18 cellular contexts compared by ENCODE assay signal in genomic region chr19:23313196-23313595, GRCh38.
DNase-seq lines count a peak whose midpoint lies in the region; ATAC-seq and TF ChIP-seq lines count a peak whose summit lies in the region.
"Had no signal": no experiment of that assay in that cellular context is flagged by ENCODE, and none has a peak within 500 bp of the region (broad histone marks: within the 10 kb centered on the region; RNA-seq: fewer than 3 reads in every experiment).

No MANE protein-coding gene starts in this region.

- H3K4me1 Mint-ChIP-seq in activated T-helper 1 cell treated with anti-CD3 and anti-CD28 coated beads, Interleukin-12 subunit alpha, Interleukin-12 subunit beta, Interleukin-2, Interleukin-4 antibody, amounts not matched to agents 30 ng/mL and 10 ng/mL and 1 ng/mL, durations not matched to agents 14 hours and 24 hours and 36 hours (ENCODE audit: low read depth): no peaks in the 10 kb centered on the region
- H3K4me1 Mint-ChIP-seq: B cell had no signal

- no peak overlapping the region for H2AK9ac ChIP-seq in IMR-90 (replicated peaks; ENCODE audit: low read depth, low read length, poor library complexity)

- H3K56ac ChIP-seq in IMR-90 (ENCODE audit: extremely low read depth, insufficient read depth, low read length): no peak overlapping the region

- DNase-seq in IMR-90 (no peak), RWPE2 (ENCODE audit: low spot score) (no peak), trophoblast cell (peak; percentile 80 to 83), NCI-H1048 (lab: John Stamatoyannopoulos, UW) (no peak)
- no peak for DNase-seq in activated T-helper 1 cell treated with anti-CD3 and anti-CD28 coated beads, Interleukin-12 subunit alpha, Interleukin-12 subunit beta, Interleukin-2, Interleukin-4 antibody, amounts not matched to agents 30 ng/mL and 10 ng/mL and 1 ng/mL, durations not matched to agents 14 hours and 24 hours and 36 hours (ENCODE audit: low spot score)
- DNase-seq: AML-193; Caco-2; Calu3; CD4-positive, alpha-beta T cell; CD8-positive, alpha-beta T cell; DMS79 treated with DMSO at 0.1 percent for 48 hours; GF-D8 had no signal

- no peak overlapping the region for H2BK15ac ChIP-seq in IMR-90 (ENCODE audit: low read depth, low read length)

- H3K4me3 Mint-ChIP-seq in activated T-helper 1 cell treated with anti-CD3 and anti-CD28 coated beads, Interleukin-12 subunit alpha, Interleukin-12 subunit beta, Interleukin-2, Interleukin-4 antibody, amounts not matched to agents 30 ng/mL and 10 ng/mL and 1 ng/mL, durations not matched to agents 14 hours and 24 hours and 36 hours: no peak overlapping the region
- H3K4me3 Mint-ChIP-seq: B cell; CD4-positive, alpha-beta T cell; CD8-positive, alpha-beta T cell had no signal

- H4K8ac ChIP-seq in IMR-90 (ENCODE audit: low read depth in 2 of 2, low read length in 2 of 2) (no peak overlapping the region), trophoblast cell (ENCODE audit: low read depth, low read length) (no peak overlapping the region)

- H4K20me1 ChIP-seq in IMR-90 (ENCODE audit: insufficient read depth, low read length): no peaks in the 10 kb centered on the region
- H4K20me1 ChIP-seq: BLaER1 treated with 17β-estradiol and CSF1 and Interleukin-3, amounts not matched to agents 10 nM and 100 nM had no signal

- intact Hi-C loops in IMR-90 (cut with micrococcal nuclease): no loop called here
- intact Hi-C loops in activated T-helper 1 cell treated with anti-CD3 and anti-CD28 coated beads, Interleukin-12 subunit alpha, Interleukin-12 subunit beta, Interleukin-2, Interleukin-4 antibody, amounts not matched to agents 30 ng/mL and 10 ng/mL and 1 ng/mL, durations not matched to agents 14 hours and 24 hours and 36 hours (cut with micrococcal nuclease): no loop called here

- H3K27ac Mint-ChIP-seq in activated T-helper 1 cell treated with anti-CD3 and anti-CD28 coated beads, Interleukin-12 subunit alpha, Interleukin-12 subunit beta, Interleukin-2, Interleukin-4 antibody, amounts not matched to agents 30 ng/mL and 10 ng/mL and 1 ng/mL, durations not matched to agents 14 hours and 24 hours and 36 hours: no peak overlapping the region
- H3K27ac Mint-ChIP-seq: B cell; CD4-positive, alpha-beta T cell; CD8-positive, alpha-beta T cell had no signal

- H3K9me3 ChIP-seq in IMR-90 (ENCODE audit: control insufficient read depth, insufficient read depth, low read length) (peaks cover 8% of the 10 kb centered on the region; the same call in 1 of the 2 replicates), RWPE2 (ENCODE audit: severe bottlenecking) (peaks cover 2% of the 10 kb centered on the region), trophoblast cell (ENCODE audit: insufficient read depth, low read depth, low read length) (peaks cover 24% of the 10 kb centered on the region)
- H3K9me3 ChIP-seq: Caco-2 had no signal

- no CpG with 5 or more reads among the region's 2 CpGs for WGBS in IMR-90 (ENCODE audit: extremely low coverage in 2 of 2, insufficient read length in 1 of 2), 2 experiments
- WGBS in trophoblast cell (ENCODE audit: extremely low coverage, insufficient coverage, insufficient read length): no CpG with 5 or more reads among the region's 2 CpGs

- H3K9ac ChIP-seq in IMR-90 (ENCODE audit: low read depth, low read length) (no peak overlapping the region), trophoblast cell (ENCODE audit: low read length) (no peak overlapping the region)
- H3K9ac ChIP-seq: BLaER1 treated with 17β-estradiol and CSF1 and Interleukin-3, amounts not matched to agents 10 nM and 100 nM had no signal

- no peak for TF ChIP-seq RAD21 in IMR-90 (IDR thresholded peaks at IDR 0.05; ENCODE audit: low read length)

- H3K27me3 ChIP-seq in IMR-90 (ENCODE audit: control insufficient read depth, insufficient read depth, low read length) (no peaks in the 10 kb centered on the region), RWPE2 (ENCODE audit: insufficient read depth, poor library complexity, severe bottlenecking) (no peaks in the 10 kb centered on the region), trophoblast cell (ENCODE audit: insufficient read depth, low read length) (no peaks in the 10 kb centered on the region)
- H3K27me3 ChIP-seq: BLaER1 treated with 17β-estradiol and CSF1 and Interleukin-3, amounts not matched to agents 10 nM and 100 nM had no signal

- no peaks in the 10 kb centered on the region for H3K79me2 ChIP-seq in trophoblast cell (ENCODE audit: control insufficient read depth, insufficient read depth, low read length, poor library complexity)

- H3K4me3 ChIP-seq in IMR-90 (ENCODE audit: insufficient read depth, low read depth, low read length) (no peak overlapping the region), RWPE2 (ENCODE audit: severe bottlenecking) (no peak overlapping the region), trophoblast cell (ENCODE audit: low read depth, low read length) (no peak overlapping the region)
- H3K4me3 ChIP-seq: A549; BLaER1 treated with 17β-estradiol and CSF1 and Interleukin-3, amounts not matched to agents 10 nM and 100 nM had no signal

- H2BK5ac ChIP-seq in IMR-90 (ENCODE audit: low read depth, low read length, poor library complexity, severe bottlenecking) (no peak overlapping the region), trophoblast cell (ENCODE audit: low read depth, low read length, poor library complexity) (no peak overlapping the region)

- H4K91ac ChIP-seq in IMR-90 (ENCODE audit: insufficient read depth, low read depth, low read length) (no peak overlapping the region), trophoblast cell (ENCODE audit: low read depth, low read length) (no peak overlapping the region)

- peak overlapping the region; percentile 24 for H2AFZ ChIP-seq in IMR-90 (replicated peaks; ENCODE audit: low read length, poor library complexity)
- H2AFZ ChIP-seq in trophoblast cell (ENCODE audit: insufficient read depth, low read length, poor library complexity): no peak overlapping the region

- H3K27me3 Mint-ChIP-seq in activated T-helper 1 cell treated with anti-CD3 and anti-CD28 coated beads, Interleukin-12 subunit alpha, Interleukin-12 subunit beta, Interleukin-2, Interleukin-4 antibody, amounts not matched to agents 30 ng/mL and 10 ng/mL and 1 ng/mL, durations not matched to agents 14 hours and 24 hours and 36 hours (ENCODE audit: insufficient read depth): no peaks in the 10 kb centered on the region
- H3K27me3 Mint-ChIP-seq: B cell; CD4-positive, alpha-beta T cell had no signal

- POLR2A ChIA-PET in IMR-90 (lab: Charles Lee; ENCODE audit: unreplicated experiment): no interaction called here

- no peak overlapping the region for H4K12ac ChIP-seq in trophoblast cell (ENCODE audit: low read depth, low read length)

- no peak overlapping the region for H2BK12ac ChIP-seq in trophoblast cell (ENCODE audit: low read length)

- H3K23ac ChIP-seq in IMR-90 (ENCODE audit: low read depth, low read length) (no peak overlapping the region), trophoblast cell (ENCODE audit: low read length) (no peak overlapping the region)

- H2BK120ac ChIP-seq in IMR-90 (ENCODE audit: low read depth, low read length) (no peak overlapping the region), trophoblast cell (ENCODE audit: insufficient read depth, low read length, poor library complexity) (no peak overlapping the region)

- CTCF ChIA-PET in IMR-90 (lab: Yijun Ruan, JAX): no interaction called here

- H3K27ac ChIP-seq in IMR-90 (ENCODE audit: insufficient read depth, low read length): no peak overlapping the region
- H3K27ac ChIP-seq in RWPE2 (ENCODE audit: poor library complexity, severe bottlenecking): peak overlapping the region; percentile 19
- no peak overlapping the region for H3K27ac ChIP-seq in trophoblast cell (ENCODE audit: low read depth, low read length)
- H3K27ac ChIP-seq: 22Rv1; A549; BLaER1 treated with 17β-estradiol and CSF1 and Interleukin-3, amounts not matched to agents 10 nM and 100 nM; C4-2B had no signal

- H3K14ac ChIP-seq in IMR-90 (replicated peaks; ENCODE audit: low read depth, low read length) (no peak overlapping the region), trophoblast cell (ENCODE audit: low read length) (no peak overlapping the region)

- H3K9me1 ChIP-seq in IMR-90 (ENCODE audit: insufficient read depth, low read length): no peaks in the 10 kb centered on the region

- in situ Hi-C loops in IMR-90 (cut with MboI; ENCODE audit: low sequenced_read_pairs): no loop called here

- no peak for ATAC-seq in IMR-90 (ENCODE audit: low read depth)
- no peak for ATAC-seq in RWPE2 (ENCODE audit: low read depth)
- ATAC-seq in HG03460 (IDR thresholded peaks at IDR 0.05; ENCODE audit: unreplicated experiment): no peak
- ATAC-seq: A549; CD8-positive, alpha-beta T cell had no signal

- H3K79me1 ChIP-seq in IMR-90 (ENCODE audit: low read depth in 1 of 2, low read length in 2 of 2) (no peaks in the 10 kb centered on the region), trophoblast cell (ENCODE audit: low read length) (no peaks in the 10 kb centered on the region)

- H3K4ac ChIP-seq in IMR-90 (ENCODE audit: low read depth, low read length) (no peak overlapping the region), trophoblast cell (ENCODE audit: low read depth, low read length) (no peak overlapping the region)

- BruUV-seq in IMR-90 (replicated peaks; lab: Mats Ljungman, UMichigan): no TSS peak

- dilution Hi-C loops in IMR-90 (cut with HindIII; ENCODE audit: low sequenced_read_pairs, unreplicated experiment): no loop called here

- no peak overlapping the region for H3K18ac ChIP-seq in IMR-90 (ENCODE audit: low read depth, low read length)
- H3K18ac ChIP-seq in trophoblast cell (ENCODE audit: low read length): no peak overlapping the region

- H3K9me3 Mint-ChIP-seq in activated T-helper 1 cell treated with anti-CD3 and anti-CD28 coated beads, Interleukin-12 subunit alpha, Interleukin-12 subunit beta, Interleukin-2, Interleukin-4 antibody, amounts not matched to agents 30 ng/mL and 10 ng/mL and 1 ng/mL, durations not matched to agents 14 hours and 24 hours and 36 hours: peaks cover 70% of the 10 kb centered on the region

- H3K4me2 ChIP-seq in IMR-90 (ENCODE audit: low read depth, low read length) (no peak overlapping the region), trophoblast cell (ENCODE audit: low read length) (no peak overlapping the region)
- H3K4me2 ChIP-seq: A549; BLaER1 treated with 17β-estradiol and CSF1 and Interleukin-3, amounts not matched to agents 10 nM and 100 nM had no signal

- no peaks in the 10 kb centered on the region for H3K36me3 Mint-ChIP-seq in activated T-helper 1 cell treated with anti-CD3 and anti-CD28 coated beads, Interleukin-12 subunit alpha, Interleukin-12 subunit beta, Interleukin-2, Interleukin-4 antibody, amounts not matched to agents 30 ng/mL and 10 ng/mL and 1 ng/mL, durations not matched to agents 14 hours and 24 hours and 36 hours (ENCODE audit: low read depth)
- H3K36me3 Mint-ChIP-seq: CD8-positive, alpha-beta T cell had no signal

- H2AK5ac ChIP-seq in IMR-90 (ENCODE audit: low read depth, low read length) (no peak overlapping the region), trophoblast cell (ENCODE audit: low read length) (no peak overlapping the region)

- H3K4me1 ChIP-seq in IMR-90 (ENCODE audit: control insufficient read depth, insufficient read depth, low read length) (no peaks in the 10 kb centered on the region), RWPE2 (ENCODE audit: insufficient read depth, poor library complexity, severe bottlenecking) (peaks cover 8% of the 10 kb centered on the region), trophoblast cell (ENCODE audit: control insufficient read depth in 1 of 2, insufficient read depth in 2 of 2, low read length in 2 of 2) (no peaks in the 10 kb centered on the region)
- H3K4me1 ChIP-seq: A549, Caco-2 had no signal

- no peak for TF ChIP-seq POLR2A in IMR-90 (IDR thresholded peaks at IDR 0.05; ENCODE audit: low read depth, low read length)

- H2BK20ac ChIP-seq in IMR-90 (ENCODE audit: low read depth, low read length): no peak overlapping the region

- H4K5ac ChIP-seq in IMR-90 (ENCODE audit: low read depth, low read length): no peak overlapping the region

- no peaks in the 10 kb centered on the region for H3K36me3 ChIP-seq in IMR-90 (ENCODE audit: control insufficient read depth, insufficient read depth, low read length)
- H3K36me3 ChIP-seq in RWPE2 (ENCODE audit: low read depth): no peaks in the 10 kb centered on the region
- H3K36me3 ChIP-seq in trophoblast cell (ENCODE audit: control insufficient read depth in 1 of 2, insufficient read depth in 2 of 2, low read length in 2 of 2): no peaks in the 10 kb centered on the region
- H3K36me3 ChIP-seq: BLaER1 treated with 17β-estradiol and CSF1 and Interleukin-3, amounts not matched to agents 10 nM and 100 nM had no signal

- TF ChIP-seq CTCF in IMR-90 (conservative IDR thresholded peaks at IDR 0.05; ENCODE audit: low read depth, low read length) (no peak), RWPE2 (IDR thresholded peaks at IDR 0.05; ENCODE audit: poor library complexity, severe bottlenecking) (no peak)

Comparison
In these comparisons a context has a peak if more than half of its experiments do, and no peak if none do; other contexts are left out.
1. DNase-seq: peak in trophoblast cell (2 of 2); none in IMR-90 (single experiment), RWPE2 (single experiment), NCI-H1048 (single experiment) and activated T-helper 1 cell treated with anti-CD3 and anti-CD28 coated beads, Interleukin-12 subunit alpha, Interleukin-12 subunit beta, Interleukin-2, Interleukin-4 antibody, amounts not matched to agents 30 ng/mL and 10 ng/mL and 1 ng/mL, durations not matched to agents 14 hours and 24 hours and 36 hours (single experiment).